11 cellular contexts compared by ENCODE assay signal in the genomic region with DNA sequence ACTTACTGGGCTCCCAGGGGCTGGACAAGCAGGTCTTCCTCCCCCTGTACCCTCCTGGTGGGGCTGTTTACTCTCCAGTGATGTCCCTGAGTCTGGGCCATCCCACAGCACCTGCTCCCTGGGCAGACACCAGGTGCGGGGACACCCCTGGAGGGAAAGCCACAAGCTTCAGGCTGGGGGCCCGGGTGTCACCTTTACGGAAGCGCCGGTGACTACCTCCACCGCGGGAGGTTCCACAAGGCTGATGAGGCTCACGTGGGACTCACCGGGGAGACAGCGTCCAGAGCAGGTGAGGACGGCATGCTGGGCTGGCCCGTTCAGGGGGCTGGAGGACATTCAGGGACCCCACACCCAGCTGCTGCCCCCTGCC. TPM values are rescaled to one million over a fixed set of nuclear protein-coding genes. Genes with fewer than 3 reads are reported as not detected.
DNase-seq lines count a peak whose midpoint lies in the region; ATAC-seq and TF ChIP-seq lines count a peak whose summit lies in the region.
"Had no signal": no experiment of that assay in that cellular context is flagged by ENCODE, and none has a peak within 500 bp of the region (broad histone marks: within the 10 kb centered on the region; RNA-seq: fewer than 3 reads in every experiment).

No MANE protein-coding gene starts in this region.

- in situ Hi-C loops in ACHN (cut with HindIII; ENCODE audit: low pct_ligation_motif_present, low pct_unique_long_range_greater_than_20kb, low sequenced_read_pairs), result no loop called here

- H3K4me3 Mint-ChIP-seq in T-helper 17 cell, result peak overlapping the region; percentile 60
- peak overlapping the region; percentile 2 for H3K4me3 Mint-ChIP-seq in activated naive CD4-positive, alpha-beta T cell treated with anti-CD3 and anti-CD28 coated beads, Interleukin-2, amount 50 U/mL, for 24 hours

- ATAC-seq in T-helper 17 cell, result peak; percentile 63
- ATAC-seq in HG03520 (IDR thresholded peaks at IDR 0.05; ENCODE audit: unreplicated experiment), result no peak
- ATAC-seq: gastroesophageal sphincter had no signal

- H3K36me3 Mint-ChIP-seq in T-helper 17 cell (ENCODE audit: low read depth), result no peaks in the 10 kb centered on the region
- no peaks in the 10 kb centered on the region for H3K36me3 Mint-ChIP-seq in activated naive CD4-positive, alpha-beta T cell treated with anti-CD3 and anti-CD28 coated beads, Interleukin-2, amount 50 U/mL, for 24 hours

- H3K27me3 Mint-ChIP-seq in T-helper 17 cell, result no peaks in the 10 kb centered on the region
- no peaks in the 10 kb centered on the region for H3K27me3 Mint-ChIP-seq in activated naive CD4-positive, alpha-beta T cell treated with anti-CD3 and anti-CD28 coated beads, Interleukin-2, amount 50 U/mL, for 24 hours

- no peaks in the 10 kb centered on the region for H3K9me3 ChIP-seq in T-helper 17 cell (ENCODE audit: control insufficient read depth, low read length, poor library complexity, severe bottlenecking)
- H3K9me3 ChIP-seq: gastroesophageal sphincter had no signal

- H3K9me3 Mint-ChIP-seq in activated naive CD4-positive, alpha-beta T cell treated with anti-CD3 and anti-CD28 coated beads, Interleukin-2, amount 50 U/mL, for 24 hours, result no peaks in the 10 kb centered on the region

- peak; percentile 37 for DNase-seq in NCI-H146 (lab: John Stamatoyannopoulos, UW)
- DNase-seq in NCI-H146 treated with DMSO at 0.1 percent for 48 hours (lab: John Stamatoyannopoulos, UW; ENCODE audit: unreplicated experiment), result no peak
- DNase-seq in T-helper 17 cell, result no peak
- peak; percentile 13 for DNase-seq in stimulated activated CD8-positive, alpha-beta memory T cell treated with anti-CD3 and anti-CD28 coated beads, Interleukin-15, amount 100 ng/mL, for 1 hour (ENCODE audit: low read depth)
- no peak for DNase-seq in GM20000 (ENCODE audit: low spot score)
- no peak for DNase-seq in ACHN

- no peak for TF ChIP-seq CTCF in GM20000 (IDR thresholded peaks at IDR 0.05; ENCODE audit: extremely low read depth, missing control alignments)

- peaks cover 20% of the 10 kb centered on the region for H3K4me1 Mint-ChIP-seq in T-helper 17 cell
- H3K4me1 Mint-ChIP-seq in activated naive CD4-positive, alpha-beta T cell treated with anti-CD3 and anti-CD28 coated beads, Interleukin-2, amount 50 U/mL, for 24 hours, result peaks cover 14% of the 10 kb centered on the region

- H3K27ac Mint-ChIP-seq in T-helper 17 cell, result no peak overlapping the region
- H3K27ac Mint-ChIP-seq in activated naive CD4-positive, alpha-beta T cell treated with anti-CD3 and anti-CD28 coated beads, Interleukin-2, amount 50 U/mL, for 24 hours, result no peak overlapping the region

RNA-seq across cellular contexts. Expression of gene NFILZ, which starts 24.9 kb away (rescaled TPM):
- total RNA-seq in T-helper 17 cell, result not detected
- total RNA-seq: A172, gastroesophageal sphincter, lower leg skin had no signal

RNA-seq across cellular contexts. Expression of gene ACTL9, which starts 43.3 kb away (rescaled TPM):
- not detected for total RNA-seq in T-helper 17 cell
- total RNA-seq: A172, gastroesophageal sphincter, lower leg skin had no signal

RNA-seq across cellular contexts. Expression of gene ADAMTS10, which starts 44.8 kb away (rescaled TPM):
- total RNA-seq in T-helper 17 cell, result 10 to 100 TPM; 24.0 to 33.1 TPM

Comparison
In these comparisons a context has a peak if more than half of its experiments do, and no peak if none do; other contexts are left out.
1. DNase-seq: peak in NCI-H146 (single experiment) and stimulated activated CD8-positive, alpha-beta memory T cell treated with anti-CD3 and anti-CD28 coated beads, Interleukin-15, amount 100 ng/mL, for 1 hour (single experiment); none in NCI-H146 treated with DMSO at 0.1 percent for 48 hours (single experiment), T-helper 17 cell (0 of 3), GM20000 (single experiment) and ACHN (single experiment).